ENCODE assay signal across 17 cellular contexts in the genomic region with DNA sequence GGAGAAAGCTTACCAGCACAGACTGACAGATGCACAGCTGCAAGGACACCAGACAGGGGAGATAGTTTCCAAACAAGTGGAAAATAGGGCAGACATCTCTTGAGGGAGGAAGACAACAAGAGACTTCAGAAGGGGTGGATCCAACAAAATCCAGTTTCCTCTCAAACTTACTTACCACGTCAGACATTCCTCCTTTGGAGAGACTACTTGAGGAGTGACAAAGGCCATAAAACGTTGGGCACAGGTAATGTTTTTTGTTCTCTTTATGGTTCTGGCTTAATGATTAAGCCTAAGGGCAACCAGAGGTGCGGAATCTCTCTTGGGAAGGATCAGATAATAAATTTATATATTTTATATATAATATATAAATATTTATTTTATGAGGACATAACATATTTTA.
DNase-seq lines count a peak whose midpoint lies in the region; TF ChIP-seq lines count a peak whose summit lies in the region.
"Had no signal": no experiment of that assay in that cellular context is flagged by ENCODE, and none has a peak within 500 bp of the region (broad histone marks: within the 10 kb centered on the region; RNA-seq: fewer than 3 reads in every experiment).

No MANE protein-coding gene starts in this region.

- intact Hi-C loops in Caco-2 (cut with micrococcal nuclease; ENCODE audit: unreplicated experiment): loop anchor here (2.0 kb wide), 1 partner anchor 86 kb away; no protein-coding TSS in a partner anchor

- H3K4me1 ChIP-seq in Caco-2 (peaks cover 23% of the 10 kb centered on the region), neural progenitor cell (peaks cover 6% of the 10 kb centered on the region), SJCRH30 (no peaks in the 10 kb centered on the region)
- H3K4me1 ChIP-seq: A549 had no signal

- H3K9me3 ChIP-seq in Caco-2 (no peaks in the 10 kb centered on the region), neural progenitor cell (ENCODE audit: low read depth) (no peaks in the 10 kb centered on the region), SJCRH30 (replicated peaks) (no peaks in the 10 kb centered on the region)
- H3K9me3 ChIP-seq: A549 had no signal

- no peaks in the 10 kb centered on the region for H3F3A ChIP-seq in neural progenitor cell (ENCODE audit: low read depth)

- H3K79me2 ChIP-seq in neural progenitor cell (ENCODE audit: low read depth): no peaks in the 10 kb centered on the region

- H2AFZ ChIP-seq in neural progenitor cell (replicated peaks): peak overlapping the region; percentile 29

- H3K27me3 ChIP-seq in Caco-2 (replicated peaks; ENCODE audit: control insufficient read depth, insufficient read depth, low read length) (no peaks in the 10 kb centered on the region), kidney epithelial cell (ENCODE audit: control insufficient read depth, insufficient read depth, low read length) (no peaks in the 10 kb centered on the region), neural progenitor cell (no peaks in the 10 kb centered on the region), SJCRH30 (no peaks in the 10 kb centered on the region)

- H3K9ac ChIP-seq in neural progenitor cell: no peak overlapping the region

- H3K4me3 ChIP-seq in Caco-2 (ENCODE audit: low read depth, low read length): no peak overlapping the region
- H3K4me3 ChIP-seq in kidney epithelial cell (ENCODE audit: low read depth, low read length): peak overlapping the region; percentile 14
- no peak overlapping the region for H3K4me3 ChIP-seq in neural progenitor cell
- no peak overlapping the region for H3K4me3 ChIP-seq in SJCRH30
- H3K4me3 ChIP-seq: A549, GM12878 had no signal

- H3K36me3 Mint-ChIP-seq in Caco-2 (ENCODE audit: insufficient read depth, unreplicated experiment) (no peaks in the 10 kb centered on the region), neural progenitor cell (no peaks in the 10 kb centered on the region), type B pancreatic cell (no peaks in the 10 kb centered on the region)
- no peaks in the 10 kb centered on the region for H3K36me3 Mint-ChIP-seq in T-helper 2 cell treated with Interferon-gamma antibody and Interleukin-4, amounts not matched to agents 5 μg/mL and 100 μg/mL, for 36 hours (ENCODE audit: low read depth)

- H3K27me3 Mint-ChIP-seq in Caco-2 (ENCODE audit: insufficient read depth, unreplicated experiment): no peaks in the 10 kb centered on the region
- peaks cover 2% of the 10 kb centered on the region for H3K27me3 Mint-ChIP-seq in neural progenitor cell (ENCODE audit: insufficient read depth, low read depth)
- no peaks in the 10 kb centered on the region for H3K27me3 Mint-ChIP-seq in type B pancreatic cell
- no peaks in the 10 kb centered on the region for H3K27me3 Mint-ChIP-seq in T-helper 2 cell treated with Interferon-gamma antibody and Interleukin-4, amounts not matched to agents 5 μg/mL and 100 μg/mL, for 36 hours (ENCODE audit: low read depth)

- H3K27ac Mint-ChIP-seq in Caco-2 (ENCODE audit: unreplicated experiment): peak overlapping the region; percentile 27
- H3K27ac Mint-ChIP-seq in neural progenitor cell: no peak overlapping the region
- no peak overlapping the region for H3K27ac Mint-ChIP-seq in type B pancreatic cell
- H3K27ac Mint-ChIP-seq in T-helper 2 cell treated with Interferon-gamma antibody and Interleukin-4, amounts not matched to agents 5 μg/mL and 100 μg/mL, for 36 hours: no peak overlapping the region

- CTCF ChIA-PET in Caco-2 (lab: Charles Lee): no interaction called here

- peaks cover 30% of the 10 kb centered on the region for H3K4me1 Mint-ChIP-seq in Caco-2 (ENCODE audit: low read depth, unreplicated experiment)
- H3K4me1 Mint-ChIP-seq in neural progenitor cell: peaks cover 3% of the 10 kb centered on the region
- no peaks in the 10 kb centered on the region for H3K4me1 Mint-ChIP-seq in type B pancreatic cell (ENCODE audit: unreplicated experiment)
- peaks cover 35% of the 10 kb centered on the region for H3K4me1 Mint-ChIP-seq in T-helper 2 cell treated with Interferon-gamma antibody and Interleukin-4, amounts not matched to agents 5 μg/mL and 100 μg/mL, for 36 hours (ENCODE audit: low read depth)

- no peaks in the 10 kb centered on the region for H4K20me1 ChIP-seq in neural progenitor cell (ENCODE audit: low read depth)

- no peaks in the 10 kb centered on the region for H3K9me3 Mint-ChIP-seq in Caco-2 (ENCODE audit: unreplicated experiment)
- H3K9me3 Mint-ChIP-seq in neural progenitor cell: no peaks in the 10 kb centered on the region
- H3K9me3 Mint-ChIP-seq in type B pancreatic cell: no peaks in the 10 kb centered on the region
- H3K9me3 Mint-ChIP-seq in T-helper 2 cell treated with Interferon-gamma antibody and Interleukin-4, amounts not matched to agents 5 μg/mL and 100 μg/mL, for 36 hours: peaks cover 3% of the 10 kb centered on the region

- H3K36me3 ChIP-seq in Caco-2 (ENCODE audit: control insufficient read depth, insufficient read depth, low read length) (no peaks in the 10 kb centered on the region), kidney epithelial cell (ENCODE audit: control insufficient read depth, insufficient read depth, low read length) (no peaks in the 10 kb centered on the region), neural progenitor cell (no peaks in the 10 kb centered on the region), SJCRH30 (no peaks in the 10 kb centered on the region; the same call in 1 of the 2 replicates)

- no TSS peak for BruUV-seq in Caco-2 (replicated peaks; lab: Mats Ljungman, UMichigan)

- POLR2A ChIA-PET in Caco-2 (lab: Charles Lee): interaction anchor here (0.6 kb wide), 1 partner anchor 48 kb away, joined by 3 read pairs; no protein-coding TSS in a partner anchor

- peak overlapping the region; percentile 43 for H3K4me3 Mint-ChIP-seq in Caco-2 (ENCODE audit: unreplicated experiment)
- no peak overlapping the region for H3K4me3 Mint-ChIP-seq in neural progenitor cell
- no peak overlapping the region for H3K4me3 Mint-ChIP-seq in type B pancreatic cell
- H3K4me3 Mint-ChIP-seq in T-helper 2 cell treated with Interferon-gamma antibody and Interleukin-4, amounts not matched to agents 5 μg/mL and 100 μg/mL, for 36 hours: no peak overlapping the region

- TF ChIP-seq CTCF in Caco-2 (IDR thresholded peaks at IDR 0.05; ENCODE audit: insufficient read depth in 1 of 2, low read depth in 1 of 2, low read length in 1 of 2, severe bottlenecking in 1 of 2, unreplicated experiment in 1 of 2) (no peak), kidney epithelial cell (IDR thresholded peaks at IDR 0.05; ENCODE audit: insufficient read depth, low read length, poor library complexity, severe bottlenecking) (no peak), neural progenitor cell (IDR thresholded peaks at IDR 0.05) (no peak), type B pancreatic cell (conservative IDR thresholded peaks at IDR 0.05) (no peak)

- DNase-seq in Caco-2 (peak; percentile 61 to 68), LoVo (ENCODE audit: low spot score) (peak; percentile 87), kidney epithelial cell (ENCODE audit: low read depth) (no peak), neural progenitor cell (ENCODE audit: low spot score) (no peak), type B pancreatic cell (ENCODE audit: extremely low spot score, unreplicated experiment) (no peak), SJCRH30 (no peak), NCI-H526 treated with DMSO at 0.1 percent for 48 hours (lab: John Stamatoyannopoulos, UW) (no peak)
- DNase-seq in T-helper 2 cell treated with Interferon-gamma antibody and Interleukin-4, amounts not matched to agents 5 μg/mL and 100 μg/mL, for 36 hours (ENCODE audit: low spot score): no peak
- DNase-seq: COR-L47, DMS79, NCI-H1048, NCI-H1694, NCI-H2107, NCI-H82 had no signal

- H3K27ac ChIP-seq in neural progenitor cell (no peak overlapping the region), SJCRH30 (no peak overlapping the region)
- H3K27ac ChIP-seq: A549, C4-2B had no signal

- no peak overlapping the region for H3K4me2 ChIP-seq in neural progenitor cell
- H3K4me2 ChIP-seq: A549 had no signal

Comparison
In these comparisons a context has a peak if more than half of its experiments do, and no peak if none do; other contexts are left out.
1. DNase-seq: peak in Caco-2 (2 of 2) and LoVo (single experiment); none in kidney epithelial cell (single experiment), neural progenitor cell (single experiment), type B pancreatic cell (single experiment), SJCRH30 (0 of 2), T-helper 2 cell treated with Interferon-gamma antibody and Interleukin-4, amounts not matched to agents 5 μg/mL and 100 μg/mL, for 36 hours (single experiment) and NCI-H526 treated with DMSO at 0.1 percent for 48 hours (single experiment).